ENCODE assay signal across 19 cellular contexts in the genomic region with DNA sequence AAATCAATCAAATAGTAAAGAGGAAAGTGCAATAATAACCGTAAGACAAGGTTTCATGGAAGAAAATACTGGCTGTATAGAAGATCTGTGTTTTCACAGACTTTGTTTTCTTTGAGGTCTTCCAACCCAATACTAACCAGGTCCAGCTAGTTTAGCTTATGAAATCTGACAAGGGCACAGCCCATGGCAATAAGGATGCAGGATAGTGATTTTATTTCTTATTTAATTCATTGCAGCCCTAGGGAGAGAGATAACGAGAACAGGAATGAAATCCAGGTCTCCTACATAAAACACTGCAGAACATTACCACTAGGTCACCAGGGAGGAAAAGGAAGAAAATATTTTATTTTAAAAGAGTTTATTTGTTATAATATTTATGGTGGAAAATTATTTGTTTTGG.
DNase-seq lines count a peak whose midpoint lies in the region; ATAC-seq and TF ChIP-seq lines count a peak whose summit lies in the region.
"Had no signal": no experiment of that assay in that cellular context is flagged by ENCODE, and none has a peak within 500 bp of the region (broad histone marks: within the 10 kb centered on the region; RNA-seq: fewer than 3 reads in every experiment).

No MANE protein-coding gene starts in this region.

- H3K4me1 ChIP-seq in BE2C = peaks cover 8% of the 10 kb centered on the region; the same call in 1 of the 2 replicates
- H3K4me1 ChIP-seq: BLaER1 treated with 17β-estradiol and CSF1 and Interleukin-3, amounts not matched to agents 10 nM and 100 nM; HAP-1 had no signal

- no peaks in the 10 kb centered on the region for H3K27me3 Mint-ChIP-seq in WTC11 (ENCODE audit: low read depth)
- H3K27me3 Mint-ChIP-seq: B cell; CD4-positive, alpha-beta T cell had no signal

- DNase-seq in BE2C (peak; percentile 10), WTC11 (ENCODE audit: low spot score) (no peak), left kidney (ENCODE audit: low read depth, low spot score) (peak; percentile 2), GM13976 (ENCODE audit: low spot score) (no peak), AG08395 (ENCODE audit: low spot score) (no peak)
- DNase-seq: CD4-positive, alpha-beta T cell; CD8-positive, alpha-beta memory T cell; DMS 273 treated with DMSO at 0.1 percent for 48 hours; DMS79; EL; GDM1; GOT3; HFFc6 had no signal

- H3K27ac Mint-ChIP-seq in WTC11 = 0 out of 2 replicates have a peak overlapping the region, but pooled peaks have one; percentile 34
- H3K27ac Mint-ChIP-seq: B cell; CD14-positive monocyte; CD4-positive, alpha-beta T cell; CD8-positive, alpha-beta memory T cell; HFFc6 had no signal

- in situ Hi-C loops in GM13976 (cut with MboI; ENCODE audit: low sequenced_read_pairs, unreplicated experiment) = no loop called here

- peaks cover 5% of the 10 kb centered on the region; the same call in 1 of the 2 replicates for H3K4me1 Mint-ChIP-seq in WTC11
- H3K4me1 Mint-ChIP-seq: B cell, CD14-positive monocyte had no signal

- CTCF ChIA-PET in WTC11 (lab: Charles Lee) = no interaction called here

- H3K27me3 ChIP-seq in BE2C = no peaks in the 10 kb centered on the region
- H3K27me3 ChIP-seq: BLaER1 treated with 17β-estradiol and CSF1 and Interleukin-3, amounts not matched to agents 10 nM and 100 nM had no signal

- ATAC-seq in WTC11 (no peak), GM21515 (IDR thresholded peaks at IDR 0.05; ENCODE audit: unreplicated experiment) (no peak)
- ATAC-seq: GM12878 had no signal

- no peaks in the 10 kb centered on the region for H3K36me3 Mint-ChIP-seq in WTC11

- no peak overlapping the region for H3K4me3 Mint-ChIP-seq in WTC11
- H3K4me3 Mint-ChIP-seq: B cell; CD14-positive monocyte; CD4-positive, alpha-beta T cell; CD8-positive, alpha-beta memory T cell; HFFc6 had no signal

- H3K36me3 ChIP-seq in BE2C = no peaks in the 10 kb centered on the region
- H3K36me3 ChIP-seq: BLaER1 treated with 17β-estradiol and CSF1 and Interleukin-3, amounts not matched to agents 10 nM and 100 nM; HAP-1 had no signal

- TF ChIP-seq CTCF in BE2C (IDR thresholded peaks at IDR 0.05; ENCODE audit: low read depth, low read length) (no peak), WTC11 (IDR thresholded peaks at IDR 0.05) (no peak), GM13976 (IDR thresholded peaks at IDR 0.05; ENCODE audit: borderline replicate concordance, control extremely low read depth, extremely low read depth, insufficient read depth, missing control alignments) (no peak)

- H3K9me3 Mint-ChIP-seq in WTC11 = peaks cover 4% of the 10 kb centered on the region; the same call in 1 of the 2 replicates
- H3K9me3 Mint-ChIP-seq: CD4-positive, alpha-beta T cell; HFFc6 had no signal

- POLR2A ChIA-PET in WTC11 (lab: Charles Lee) = no interaction called here

- H3K9me3 ChIP-seq in BE2C = no peaks in the 10 kb centered on the region
- H3K9me3 ChIP-seq: BLaER1 treated with 17β-estradiol and CSF1 and Interleukin-3, amounts not matched to agents 10 nM and 100 nM; HAP-1 had no signal

- no peak overlapping the region for H3K4me3 ChIP-seq in BE2C (ENCODE audit: low read depth, low read length)
- H3K4me3 ChIP-seq: BLaER1 treated with 17β-estradiol and CSF1 and Interleukin-3, amounts not matched to agents 10 nM and 100 nM; GM12878; HAP-1 had no signal

TF ChIP-seq in WTC11, 78 proteins besides CTCF, POLR2A, EP300 and RAD21 (continues in another document):
- TF ChIP-seq, protein P1, sequence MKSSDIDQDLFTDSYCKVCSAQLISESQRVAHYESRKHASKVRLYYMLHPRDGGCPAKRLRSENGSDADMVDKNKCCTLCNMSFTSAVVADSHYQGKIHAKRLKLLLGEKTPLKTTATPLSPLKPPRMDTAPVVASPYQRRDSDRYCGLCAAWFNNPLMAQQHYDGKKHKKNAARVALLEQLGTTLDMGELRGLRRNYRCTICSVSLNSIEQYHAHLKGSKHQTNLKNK (CRISPR knock-in tag; IDR thresholded peaks at IDR 0.05) = no peak
- TF ChIP-seq ARID4B (CRISPR knock-in tag; IDR thresholded peaks at IDR 0.05; ENCODE audit: borderline replicate concordance) (no peak), ESRRA (CRISPR knock-in tag; IDR thresholded peaks at IDR 0.05; ENCODE audit: borderline replicate concordance) (no peak), IRF2 (CRISPR knock-in tag; IDR thresholded peaks at IDR 0.05; ENCODE audit: borderline replicate concordance, low read depth) (no peak), ZNF423 (CRISPR knock-in tag; IDR thresholded peaks at IDR 0.05) (no peak), PREB (CRISPR knock-in tag; IDR thresholded peaks at IDR 0.05; ENCODE audit: borderline replicate concordance) (no peak), STAT6 (CRISPR knock-in tag; conservative IDR thresholded peaks at IDR 0.05; ENCODE audit: low read depth) (no peak)
- TF ChIP-seq, protein P2, sequence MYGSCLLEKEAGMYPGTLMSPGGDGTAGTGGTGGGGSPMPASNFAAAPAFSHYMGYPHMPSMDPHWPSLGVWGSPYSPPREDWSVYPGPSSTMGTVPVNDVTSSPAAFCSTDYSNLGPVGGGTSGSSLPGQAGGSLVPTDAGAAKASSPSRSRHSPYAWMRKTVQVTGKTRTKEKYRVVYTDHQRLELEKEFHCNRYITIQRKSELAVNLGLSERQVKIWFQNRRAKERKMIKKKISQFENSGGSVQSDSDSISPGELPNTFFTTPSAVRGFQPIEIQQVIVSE (CRISPR knock-in tag; IDR thresholded peaks at IDR 0.05; ENCODE audit: borderline replicate concordance) = no peak
- TF ChIP-seq, protein P3, sequence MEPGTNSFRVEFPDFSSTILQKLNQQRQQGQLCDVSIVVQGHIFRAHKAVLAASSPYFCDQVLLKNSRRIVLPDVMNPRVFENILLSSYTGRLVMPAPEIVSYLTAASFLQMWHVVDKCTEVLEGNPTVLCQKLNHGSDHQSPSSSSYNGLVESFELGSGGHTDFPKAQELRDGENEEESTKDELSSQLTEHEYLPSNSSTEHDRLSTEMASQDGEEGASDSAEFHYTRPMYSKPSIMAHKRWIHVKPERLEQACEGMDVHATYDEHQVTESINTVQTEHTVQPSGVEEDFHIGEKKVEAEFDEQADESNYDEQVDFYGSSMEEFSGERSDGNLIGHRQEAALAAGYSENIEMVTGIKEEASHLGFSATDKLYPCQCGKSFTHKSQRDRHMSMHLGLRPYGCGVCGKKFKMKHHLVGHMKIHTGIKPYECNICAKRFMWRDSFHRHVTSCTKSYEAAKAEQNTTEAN (CRISPR knock-in tag; IDR thresholded peaks at IDR 0.05) = no peak

Comparison
In these comparisons a context has a peak if more than half of its experiments do, and no peak if none do; other contexts are left out.
1. DNase-seq: peak in BE2C (single experiment) and left kidney (single experiment); none in WTC11 (single experiment), GM13976 (single experiment) and AG08395 (single experiment).